Comparison of ENCODE assay signal across 33 cellular contexts in genomic region chr3:75650191-75650590, GRCh38. TPM values are rescaled to one million over a fixed set of nuclear protein-coding genes. Genes with fewer than 3 reads are reported as not detected.
"Had no signal": no experiment of that assay in that cellular context is flagged by ENCODE, and none has a peak within 500 bp of the region (broad histone marks: within the 10 kb centered on the region; RNA-seq: fewer than 3 reads in every experiment).

No MANE protein-coding gene starts in this region.

- DNase-seq: colonic mucosa; cortex of kidney; effector CD8-positive, alpha-beta T cell; effector memory CD8-positive, alpha-beta T cell; endodermal cell; esophagus squamous epithelium; foreskin fibroblast; foreskin melanocyte; gastrocnemius medialis; glutamatergic neuron; head of caudate nucleus; heart right ventricle; hippocampal formation; left cardiac atrium; left lung; left ventricle myocardium superior; lower lobe of right lung; mesenchymal stem cell; mucosa of descending colon had no signal

- H3K27me3 ChIP-seq: colonic mucosa had no signal

- H3K9me3 ChIP-seq: colonic mucosa, gastrocnemius medialis, heart right ventricle, left lung, lower lobe of right lung, mucosa of descending colon had no signal

- H3K4me1 ChIP-seq: colonic mucosa, esophagus squamous epithelium, gastrocnemius medialis, left lung, lower lobe of right lung had no signal

- FAIRE-seq: endometrium, islet of Langerhans, keratinocyte had no signal

- H3K36me3 ChIP-seq: colonic mucosa, esophagus squamous epithelium, gastrocnemius medialis, heart right ventricle, left lung, lower lobe of right lung had no signal

- H3K4me3 ChIP-seq: colonic mucosa, esophagus squamous epithelium, gastrocnemius medialis, heart right ventricle, left lung, lower lobe of right lung, mucosa of descending colon had no signal

- H3K27ac ChIP-seq: colonic mucosa, esophagus squamous epithelium, gastrocnemius medialis, heart right ventricle, left lung, lower lobe of right lung had no signal

- ATAC-seq: effector memory CD8-positive, alpha-beta T cell; gastrocnemius medialis; heart right ventricle; left cardiac atrium; left lung; left ventricle myocardium superior; lower lobe of right lung; mucosa of descending colon had no signal

RNA-seq across cellular contexts. Expression of gene FRG2C, which starts 13.9 kb away (rescaled TPM):
- total RNA-seq: chondrocyte, colonic mucosa, dermis microvascular lymphatic vessel endothelial cell, epithelial cell of proximal tubule, esophagus squamous epithelium, gastrocnemius medialis, glomerular endothelial cell, heart right ventricle, kidney epithelial cell, left cardiac atrium, left lung, left ventricle myocardium superior, lower leg skin, lower lobe of right lung, lung microvascular endothelial cell, mesenteric fat pad, mesothelial cell of epicardium, mucosa of descending colon, myocyte had no signal
- polyA plus RNA-seq: esophagus, heart right ventricle, keratinocyte had no signal
